In genomic region chr6:81484251-81484650, GRCh38 we compare ENCODE assay signal across 27 cellular contexts.
"Had no signal": no experiment of that assay in that cellular context is flagged by ENCODE, and none has a peak within 500 bp of the region (broad histone marks: within the 10 kb centered on the region; RNA-seq: fewer than 3 reads in every experiment).

No MANE protein-coding gene starts in this region.

- H3K36me3 ChIP-seq: colonic mucosa, esophagus muscularis mucosa, esophagus squamous epithelium, gastrocnemius medialis, gastroesophageal sphincter, heart left ventricle, heart right ventricle had no signal

- H3K4me1 ChIP-seq: colonic mucosa, esophagus muscularis mucosa, esophagus squamous epithelium, foreskin keratinocyte, gastrocnemius medialis, gastroesophageal sphincter, heart left ventricle, heart right ventricle had no signal

- H3K4me3 ChIP-seq: colonic mucosa, coronary artery, dorsolateral prefrontal cortex, esophagus muscularis mucosa, esophagus squamous epithelium, gastrocnemius medialis, gastroesophageal sphincter, heart left ventricle, heart right ventricle had no signal

- DNase-seq: colonic mucosa; cortex of kidney; dermis blood vessel endothelial cell; dorsolateral prefrontal cortex; effector CD4-positive, alpha-beta T cell; effector CD8-positive, alpha-beta T cell; effector memory CD4-positive, alpha-beta T cell; effector memory CD8-positive, alpha-beta T cell; endodermal cell; erythroblast; esophagus squamous epithelium; foreskin fibroblast; foreskin keratinocyte; foreskin melanocyte; gastrocnemius medialis; glutamatergic neuron; head of caudate nucleus; heart left ventricle; heart right ventricle had no signal

- H3K9me3 ChIP-seq: colonic mucosa, esophagus muscularis mucosa, esophagus squamous epithelium, gastrocnemius medialis, gastroesophageal sphincter, heart left ventricle, heart right ventricle had no signal

- H3K27ac ChIP-seq: colonic mucosa, coronary artery, epithelial cell of prostate, esophagus muscularis mucosa, esophagus squamous epithelium, foreskin keratinocyte, gastrocnemius medialis, gastroesophageal sphincter, heart left ventricle, heart right ventricle had no signal

- FAIRE-seq: colon, endometrium, endothelial cell of umbilical vein, frontal cortex had no signal

- H3K27me3 ChIP-seq: colonic mucosa, dorsolateral prefrontal cortex, esophagus muscularis mucosa, esophagus squamous epithelium, foreskin keratinocyte, gastrocnemius medialis, gastroesophageal sphincter, heart left ventricle, heart right ventricle had no signal
